13 cellular contexts compared by ENCODE assay signal in the genomic region with DNA sequence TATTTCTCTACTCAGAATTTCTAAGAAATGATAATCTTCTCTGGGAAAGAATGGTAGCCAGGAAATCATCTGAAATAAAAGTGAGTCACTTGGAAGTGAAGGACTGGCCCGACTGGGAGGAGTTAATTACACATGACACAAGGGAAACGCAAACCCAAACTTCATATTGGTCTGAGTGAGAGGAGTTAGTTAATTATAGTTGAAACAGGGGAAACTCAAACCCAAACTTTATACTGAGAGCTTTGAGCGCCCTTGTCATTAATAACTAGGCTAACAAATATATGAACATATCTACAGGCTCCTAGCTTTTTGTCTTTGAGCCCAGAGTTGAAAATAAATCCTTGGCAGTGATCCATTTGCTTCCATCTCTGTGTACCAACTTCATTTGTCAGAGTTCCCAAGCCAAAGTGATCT.
DNase-seq lines count a peak whose midpoint lies in the region; ATAC-seq and TF ChIP-seq lines count a peak whose summit lies in the region.
"Had no signal": no experiment of that assay in that cellular context is flagged by ENCODE, and none has a peak within 500 bp of the region (broad histone marks: within the 10 kb centered on the region; RNA-seq: fewer than 3 reads in every experiment).

No MANE protein-coding gene starts in this region.

- WGBS in adrenal gland, 4 donors = 38 to 49% (median 46%) methylated on average over 3 of the region's 3 CpGs
- WGBS in heart left ventricle, 4 donors = 10 to 22% (median 18%) methylated on average over 3 of the region's 3 CpGs

- H3K36me3 ChIP-seq in adrenal gland (replicated peaks in 1 of 2) (no peaks in the 10 kb centered on the region), heart left ventricle (no peaks in the 10 kb centered on the region)

- H3K4me1 ChIP-seq in adrenal gland (replicated peaks in 1 of 2) = peaks cover 0 to 17% of the 10 kb centered on the region in 2 donors
- peaks cover 0 to 28% (median 0%) of the 10 kb centered on the region in 12 donors for H3K4me1 ChIP-seq in heart left ventricle

- H3K9me3 ChIP-seq in adrenal gland (replicated peaks in 1 of 3) (no peaks in the 10 kb centered on the region), heart left ventricle (no peaks in the 10 kb centered on the region)

- no peak for TF ChIP-seq CTCF in adrenal gland (IDR thresholded peaks at IDR 0.05)
- no peak for TF ChIP-seq CTCF in heart left ventricle (IDR thresholded peaks at IDR 0.05)

- no peaks in the 10 kb centered on the region for H3K4me1 Mint-ChIP-seq in stimulated activated effector memory CD8-positive, alpha-beta T cell treated with anti-CD3 and anti-CD28 coated beads, Interleukin-12 subunit alpha, Interleukin-12 subunit beta, amount 100 ng/mL, for 72 hours
- H3K4me1 Mint-ChIP-seq: naive B cell had no signal

- no peak overlapping the region for H3K27ac Mint-ChIP-seq in stimulated activated effector memory CD8-positive, alpha-beta T cell treated with anti-CD3 and anti-CD28 coated beads, Interleukin-12 subunit alpha, Interleukin-12 subunit beta, amount 100 ng/mL, for 72 hours
- H3K27ac Mint-ChIP-seq: naive B cell had no signal

- no peak for TF ChIP-seq POLR2A in adrenal gland (IDR thresholded peaks at IDR 0.05)
- TF ChIP-seq POLR2A in heart left ventricle (IDR thresholded peaks at IDR 0.05) = no peak

- H3K36me3 Mint-ChIP-seq in stimulated activated effector memory CD8-positive, alpha-beta T cell treated with anti-CD3 and anti-CD28 coated beads, Interleukin-12 subunit alpha, Interleukin-12 subunit beta, amount 100 ng/mL, for 72 hours = no peaks in the 10 kb centered on the region
- H3K36me3 Mint-ChIP-seq: naive B cell had no signal

- H3K27ac ChIP-seq in adrenal gland (peak overlapping the region in 2 of 5 donors; percentile 29 to 75), heart left ventricle (peak overlapping the region; percentile 46 to 87 (median 77))

- ATAC-seq in heart left ventricle (peak in 3 of 4 donors; percentile 72 to 84 (median 73)), sciatic nerve (peak; percentile 61)
- ATAC-seq in stimulated activated effector memory CD8-positive, alpha-beta T cell treated with anti-CD3 and anti-CD28 coated beads, Interleukin-12 subunit alpha, Interleukin-12 subunit beta, amount 100 ng/mL, for 72 hours = no peak
- ATAC-seq: K562, Panc1 had no signal

- H3K27me3 ChIP-seq in adrenal gland = no peaks in the 10 kb centered on the region
- no peaks in the 10 kb centered on the region for H3K27me3 ChIP-seq in heart left ventricle

- no peak overlapping the region for H3K4me3 ChIP-seq in adrenal gland
- peak overlapping the region in 6 of 12 donors; percentile 8 to 34 (median 13) for H3K4me3 ChIP-seq in heart left ventricle
- H3K4me3 ChIP-seq: K562 had no signal

- no peak overlapping the region for H3K4me3 Mint-ChIP-seq in stimulated activated effector memory CD8-positive, alpha-beta T cell treated with anti-CD3 and anti-CD28 coated beads, Interleukin-12 subunit alpha, Interleukin-12 subunit beta, amount 100 ng/mL, for 72 hours
- H3K4me3 Mint-ChIP-seq: naive B cell had no signal

- intact Hi-C loops in adrenal gland (cut with DNase I) = no loop called here
- intact Hi-C loops in heart left ventricle (cut with DNase I) = loop anchor here in 8 of 10 donors (2.0 to 10.0 kb wide), 4 partner anchors 181 to 191 kb away; partner anchors contain the start of gene COL3A1 (in 3 of the 8)
- intact Hi-C loops in sciatic nerve (cut with DNase I) = no loop called here

- DNase-seq in GM03348 (ENCODE audit: low spot score) (peak; percentile 58), adrenal gland (peak in 4 of 7 donors; percentile 11 to 22 (median 15)), heart left ventricle (peak in 1 of 5 donors; percentile 22), sciatic nerve (ENCODE audit: low spot score) (no peak), NCI-H1436 (lab: John Stamatoyannopoulos, UW) (no peak), C1 segment of cervical spinal cord (lab: John Stamatoyannopoulos, UW) (no peak), CD1c-positive myeloid dendritic cell (ENCODE audit: extremely low spot score) (no peak)
- no peak for DNase-seq in stimulated activated effector memory CD8-positive, alpha-beta T cell treated with anti-CD3 and anti-CD28 coated beads, Interleukin-12 subunit alpha, Interleukin-12 subunit beta, amount 100 ng/mL, for 72 hours (ENCODE audit: low spot score in 2 of 2)
- DNase-seq: COR-L47; effector CD8-positive, alpha-beta T cell; naive B cell had no signal

- peaks cover 8% of the 10 kb centered on the region for H3K9me3 Mint-ChIP-seq in stimulated activated effector memory CD8-positive, alpha-beta T cell treated with anti-CD3 and anti-CD28 coated beads, Interleukin-12 subunit alpha, Interleukin-12 subunit beta, amount 100 ng/mL, for 72 hours

Comparison
In these comparisons a context has a peak if more than half of its experiments do, and no peak if none do; other contexts are left out.
1. DNase-seq: peak in GM03348 (single experiment) and adrenal gland (4 of 7); none in sciatic nerve (single experiment), stimulated activated effector memory CD8-positive, alpha-beta T cell treated with anti-CD3 and anti-CD28 coated beads, Interleukin-12 subunit alpha, Interleukin-12 subunit beta, amount 100 ng/mL, for 72 hours (0 of 2), NCI-H1436 (single experiment), C1 segment of cervical spinal cord (0 of 14) and CD1c-positive myeloid dendritic cell (single experiment).
2. intact Hi-C loops: an anchor here in heart left ventricle (2.0 to 10.0 kb wide); none called in adrenal gland and sciatic nerve.